ENCODE assay signal across 8 cellular contexts in the genomic region with DNA sequence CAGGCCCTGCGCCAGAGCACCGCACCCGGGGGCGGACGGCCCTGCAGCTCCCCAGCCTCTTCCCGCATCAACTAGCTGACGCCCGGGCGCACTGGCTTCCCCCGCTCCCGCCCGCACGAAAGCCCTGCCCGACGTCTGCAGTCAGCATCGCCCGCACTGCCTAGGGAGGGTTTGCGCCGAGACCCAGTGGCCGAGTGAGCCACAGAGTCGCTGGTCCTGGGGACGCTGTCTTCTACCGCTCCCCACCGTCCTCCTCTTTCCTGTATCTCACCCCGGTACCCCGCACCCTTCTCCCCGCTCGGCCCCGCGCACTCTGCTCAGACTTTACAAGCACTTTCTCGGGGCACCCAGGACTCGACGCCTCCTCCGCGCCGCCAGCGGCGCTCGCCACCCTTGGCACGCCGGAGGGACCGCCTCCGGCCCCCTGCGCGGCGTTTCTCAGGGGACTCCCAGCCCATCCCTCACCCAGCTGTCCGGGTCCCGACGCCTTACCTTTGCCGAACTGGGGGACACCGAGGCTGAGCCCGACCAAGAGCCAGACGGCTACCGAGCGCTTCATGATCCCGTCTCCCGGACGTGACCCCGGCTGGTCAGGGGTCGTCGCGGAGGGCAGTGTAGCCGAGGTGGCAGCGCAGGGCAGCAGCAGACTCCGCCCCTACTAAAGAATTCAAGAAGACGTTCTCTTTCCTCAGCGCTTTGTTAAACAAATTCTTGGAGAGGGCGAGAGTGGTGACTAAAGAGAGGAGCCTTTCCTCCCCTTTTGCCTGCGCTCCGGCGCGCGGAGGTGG. TPM values are rescaled to one million over a fixed set of nuclear protein-coding genes. Genes with fewer than 3 reads are reported as not detected.
DNase-seq lines count a peak whose midpoint lies in the region; TF ChIP-seq lines count a peak whose summit lies in the region.

No MANE protein-coding gene starts in this region.

- peak overlapping the region; percentile 53 to 57 for H3K4me3 ChIP-seq in right atrium auricular region

- H3K27ac ChIP-seq in right atrium auricular region: peak overlapping the region; percentile 31 to 44

- H3K9me3 ChIP-seq in right atrium auricular region: no peaks in the 10 kb centered on the region

- no peaks in the 10 kb centered on the region for H3K27me3 ChIP-seq in right atrium auricular region

- no peak for TF ChIP-seq CTCF in right atrium auricular region (IDR thresholded peaks at IDR 0.05)

- peaks cover 0 to 6% of the 10 kb centered on the region in 2 donors for H3K4me1 ChIP-seq in right atrium auricular region

- DNase-seq in HT1080 (ENCODE audit: low read depth) (peak; percentile 38), amygdala (lab: John Stamatoyannopoulos, UW) (peak in 44 of 56 donors; percentile 4 to 74 (median 46)), right atrium auricular region (ENCODE audit: low spot score) (no peak), putamen (ENCODE audit: low spot score) (peak; percentile 56), LoVo (ENCODE audit: low spot score) (no peak), NCI-H1092 (lab: John Stamatoyannopoulos, UW) (no peak), epidermal melanocyte (ENCODE audit: insufficient read length, low spot score) (no peak), DMS114 treated with DMSO at 0.1 percent for 48 hours (lab: John Stamatoyannopoulos, UW; ENCODE audit: unreplicated experiment) (no peak)

- H3K36me3 ChIP-seq in right atrium auricular region: no peaks in the 10 kb centered on the region

RNA-seq across cellular contexts. Expression of a gene that starts 0.7 kb away (rescaled TPM):
- total RNA-seq in HT1080 (2014; rRNA removed; shearing (Covaris generic)): 2.4 and 3.0 TPM in 2 replicates
- 11.3 and 18.5 TPM in 2 replicates for polyA plus RNA-seq in HT1080 (2015; cell fraction: cytosol; rRNA removed)
- polyA plus RNA-seq in HT1080 (2015; cell fraction: nucleus; rRNA removed): 37.9 and 39.4 TPM in 2 replicates
- 10 to 100 TPM in 1 of 2 donors, 1 to 10 TPM in 1; 9.0 to 10.8 TPM for total RNA-seq in right atrium auricular region

Comparison
In these comparisons a context has a peak if more than half of its experiments do, and no peak if none do; other contexts are left out.
1. DNase-seq: peak in HT1080 (single experiment), amygdala (44 of 56) and putamen (single experiment); none in right atrium auricular region (single experiment), LoVo (single experiment), NCI-H1092 (single experiment), epidermal melanocyte (single experiment) and DMS114 treated with DMSO at 0.1 percent for 48 hours (single experiment).